Comparison of ENCODE assay signal across 17 cellular contexts in genomic region chr10:81177651-81178244, GRCh38.
"Had no signal": no experiment of that assay in that cellular context is flagged by ENCODE, and none has a peak within 500 bp of the region (broad histone marks: within the 10 kb centered on the region; RNA-seq: fewer than 3 reads in every experiment).

No MANE protein-coding gene starts in this region.

- H3K4me3 Mint-ChIP-seq: activated CD8-positive, alpha-beta T cell treated with anti-CD3 and anti-CD28 coated beads for 36 hours; activated naive CD4-positive, alpha-beta T cell treated with anti-CD3 and anti-CD28 coated beads, Interleukin-2, amount 50 U/mL, for 24 hours; activated T-cell treated with anti-CD3 and anti-CD28 coated beads, Interleukin-2, amount 50 U/mL, for 4 hours; memory B cell; naive thymus-derived CD8-positive, alpha-beta T cell; stimulated activated naive B cell treated with anti-CD40 and anti-IgM and Interleukin-4, amounts not matched to agents 10 μg/mL and 1 μg/mL and 100 μg/mL, for 72 hours; WTC11 had no signal

- H3K4me1 ChIP-seq: left ventricle myocardium inferior, thyroid gland had no signal

- ATAC-seq: activated CD8-positive, alpha-beta T cell treated with anti-CD3 and anti-CD28 coated beads for 36 hours; activated T-cell treated with anti-CD3 and anti-CD28 coated beads, Interleukin-2, amount 50 U/mL, for 4 hours; esophagus mucosa; naive thymus-derived CD8-positive, alpha-beta T cell; stimulated activated naive B cell treated with anti-CD40 and anti-IgM and Interleukin-4, amounts not matched to agents 10 μg/mL and 1 μg/mL and 100 μg/mL, for 72 hours; WTC11 had no signal

- DNase-seq: activated CD4-positive, alpha-beta T cell treated with anti-CD3 and anti-CD28 coated beads for 48 hours; activated CD8-positive, alpha-beta T cell treated with anti-CD3 and anti-CD28 coated beads for 36 hours; activated effector memory CD4-positive, alpha-beta T cell treated with Interleukin-2 at 50 U/mL for 16 hours; activated T-cell treated with anti-CD3 and anti-CD28 coated beads, Interleukin-2, amount 50 U/mL, for 4 hours; caudate nucleus; hippocampal formation; kidney; left ventricle myocardium inferior; naive thymus-derived CD8-positive, alpha-beta T cell; stimulated activated CD4-positive, alpha-beta T cell treated with anti-CD3 and anti-CD28 coated beads, Interleukin-2, amount 100 ng/mL, for 48 hours; stimulated activated naive B cell treated with anti-CD40 and anti-IgM and Interleukin-4, amounts not matched to agents 10 μg/mL and 1 μg/mL and 100 μg/mL, for 72 hours; thyroid gland had no signal

- H3K27ac ChIP-seq: left ventricle myocardium inferior, neutrophil, thyroid gland had no signal

- H3K27me3 ChIP-seq: neutrophil, thyroid gland had no signal

- H3K27me3 Mint-ChIP-seq: activated CD8-positive, alpha-beta T cell treated with anti-CD3 and anti-CD28 coated beads for 36 hours; activated naive CD4-positive, alpha-beta T cell treated with anti-CD3 and anti-CD28 coated beads, Interleukin-2, amount 50 U/mL, for 24 hours; memory B cell; stimulated activated naive B cell treated with anti-CD40 and anti-IgM and Interleukin-4, amounts not matched to agents 10 μg/mL and 1 μg/mL and 100 μg/mL, for 72 hours had no signal

- H3K27ac Mint-ChIP-seq: activated CD8-positive, alpha-beta T cell treated with anti-CD3 and anti-CD28 coated beads for 36 hours; activated naive CD4-positive, alpha-beta T cell treated with anti-CD3 and anti-CD28 coated beads, Interleukin-2, amount 50 U/mL, for 24 hours; memory B cell; naive thymus-derived CD8-positive, alpha-beta T cell; stimulated activated naive B cell treated with anti-CD40 and anti-IgM and Interleukin-4, amounts not matched to agents 10 μg/mL and 1 μg/mL and 100 μg/mL, for 72 hours; WTC11 had no signal

- H3K9me3 ChIP-seq: neutrophil, thyroid gland had no signal

- H3K36me3 Mint-ChIP-seq: activated naive CD4-positive, alpha-beta T cell treated with anti-CD3 and anti-CD28 coated beads, Interleukin-2, amount 50 U/mL, for 24 hours; memory B cell; stimulated activated naive B cell treated with anti-CD40 and anti-IgM and Interleukin-4, amounts not matched to agents 10 μg/mL and 1 μg/mL and 100 μg/mL, for 72 hours had no signal

- H3K9me3 Mint-ChIP-seq: activated naive CD4-positive, alpha-beta T cell treated with anti-CD3 and anti-CD28 coated beads, Interleukin-2, amount 50 U/mL, for 24 hours had no signal

- H3K4me1 Mint-ChIP-seq: activated naive CD4-positive, alpha-beta T cell treated with anti-CD3 and anti-CD28 coated beads, Interleukin-2, amount 50 U/mL, for 24 hours; memory B cell; naive thymus-derived CD8-positive, alpha-beta T cell; stimulated activated naive B cell treated with anti-CD40 and anti-IgM and Interleukin-4, amounts not matched to agents 10 μg/mL and 1 μg/mL and 100 μg/mL, for 72 hours had no signal

- H3K4me3 ChIP-seq: left ventricle myocardium inferior, thyroid gland had no signal

- H3K36me3 ChIP-seq: left ventricle myocardium inferior, neutrophil, thyroid gland had no signal
